27 cellular contexts compared by ENCODE assay signal in the genomic region with DNA sequence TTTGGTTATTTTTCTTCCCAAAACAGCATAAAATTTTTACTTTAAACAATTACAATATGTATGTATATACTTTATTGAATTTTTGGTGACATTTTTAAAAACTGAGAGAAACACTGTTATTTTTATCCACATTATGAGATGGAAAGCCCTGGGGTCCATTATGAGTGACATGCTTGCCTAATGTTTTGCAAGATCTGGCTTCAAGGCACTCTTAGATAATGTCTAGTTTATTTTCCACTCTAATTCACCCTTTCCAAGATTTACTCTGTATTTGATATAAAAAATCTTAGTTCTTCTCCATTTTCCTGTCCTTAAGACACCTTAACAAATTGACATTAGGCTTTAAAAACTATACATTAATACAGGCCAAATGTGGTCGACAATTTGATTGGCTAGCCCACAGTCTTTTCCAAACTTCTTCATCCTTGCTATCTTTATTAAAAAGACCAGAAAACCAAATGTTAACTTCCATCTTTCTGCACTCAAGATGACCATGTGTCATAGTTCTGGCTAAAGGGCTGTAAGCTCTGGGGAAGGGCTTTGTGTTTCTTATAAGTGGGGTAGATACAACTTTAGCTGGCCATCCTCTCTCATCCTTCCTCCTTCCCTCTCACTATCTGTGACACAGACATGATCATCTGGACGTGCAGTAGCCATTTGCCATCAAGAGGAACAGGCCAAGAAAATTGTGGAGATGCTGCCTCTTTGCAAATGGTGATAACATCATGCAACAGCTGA.
"Had no signal": no experiment of that assay in that cellular context is flagged by ENCODE, and none has a peak within 500 bp of the region (broad histone marks: within the 10 kb centered on the region; RNA-seq: fewer than 3 reads in every experiment).

No MANE protein-coding gene starts in this region.

- H3K9me3 Mint-ChIP-seq: effector memory CD8-positive, alpha-beta T cell; memory B cell; naive B cell; natural killer cell treated with Interleukin-12 subunit alpha and Interleukin-12 subunit beta and Interleukin-15 and Interleukin-18, amount 100 ng/mL, for 72 hours; stimulated activated effector memory CD8-positive, alpha-beta T cell treated with anti-CD3 and anti-CD28 coated beads, Interleukin-12 subunit alpha, Interleukin-12 subunit beta, amount 100 ng/mL, for 72 hours had no signal

- H3K36me3 ChIP-seq: esophagus squamous epithelium, left lung, ovary, right lobe of liver, stomach, thyroid gland, vagina had no signal

- H3K27me3 Mint-ChIP-seq: naive B cell had no signal

- ATAC-seq: effector memory CD8-positive, alpha-beta T cell; left lung; mucosa of descending colon; natural killer cell treated with Interleukin-12 subunit alpha and Interleukin-12 subunit beta and Interleukin-15 and Interleukin-18, amount 100 ng/mL, for 72 hours; right lobe of liver; stimulated activated effector memory CD8-positive, alpha-beta T cell treated with anti-CD3 and anti-CD28 coated beads, Interleukin-12 subunit alpha, Interleukin-12 subunit beta, amount 100 ng/mL, for 72 hours had no signal

- H3K27ac Mint-ChIP-seq: effector memory CD8-positive, alpha-beta T cell; memory B cell; natural killer cell treated with Interleukin-12 subunit alpha and Interleukin-12 subunit beta and Interleukin-15 and Interleukin-18, amount 100 ng/mL, for 72 hours; stimulated activated effector memory CD8-positive, alpha-beta T cell treated with anti-CD3 and anti-CD28 coated beads, Interleukin-12 subunit alpha, Interleukin-12 subunit beta, amount 100 ng/mL, for 72 hours had no signal

- H3K4me2 ChIP-seq: smooth muscle cell had no signal

- H3K9me3 ChIP-seq: esophagus squamous epithelium, left lung, mucosa of descending colon, ovary, right lobe of liver, stomach, thyroid gland, vagina had no signal

- H3K4me1 ChIP-seq: esophagus squamous epithelium, right lobe of liver, vagina had no signal

- H3K4me3 ChIP-seq: coronary artery, esophagus squamous epithelium, left lung, lung, mucosa of descending colon, ovary, right lobe of liver, smooth muscle cell, stomach, thyroid gland, vagina had no signal

- H3K36me3 Mint-ChIP-seq: memory B cell; naive B cell; natural killer cell treated with Interleukin-12 subunit alpha and Interleukin-12 subunit beta and Interleukin-15 and Interleukin-18, amount 100 ng/mL, for 72 hours; stimulated activated effector memory CD8-positive, alpha-beta T cell treated with anti-CD3 and anti-CD28 coated beads, Interleukin-12 subunit alpha, Interleukin-12 subunit beta, amount 100 ng/mL, for 72 hours had no signal

- H3K4me1 Mint-ChIP-seq: stimulated activated effector memory CD8-positive, alpha-beta T cell treated with anti-CD3 and anti-CD28 coated beads, Interleukin-12 subunit alpha, Interleukin-12 subunit beta, amount 100 ng/mL, for 72 hours had no signal

- DNase-seq: effector memory CD8-positive, alpha-beta T cell; erythroblast; esophagus squamous epithelium; foreskin melanocyte; kidney; left lung; mucosa of descending colon; naive B cell; occipital lobe; ovary; posterior cingulate gyrus; retina; right lobe of liver; stimulated activated CD4-positive, alpha-beta T cell treated with anti-CD3 and anti-CD28 coated beads, Interleukin-12 subunit alpha, Interleukin-12 subunit beta, amount 100 ng/mL, for 4 hours; stimulated activated CD4-positive, alpha-beta T cell treated with anti-CD3 and anti-CD28 coated beads, Interleukin-1b, Interleukin-23, amount 100 ng/mL, for 48 hours; stimulated activated CD4-positive, alpha-beta T cell treated with anti-CD3 and anti-CD28 coated beads, Interleukin-4, amount 100 ng/mL, for 24 hours; stimulated activated naive CD4-positive, alpha-beta T cell treated with Interleukin-2 at 50 U/mL for 16 hours; stomach; thyroid gland; trophoblast cell had no signal

- H3K27ac ChIP-seq: coronary artery, esophagus squamous epithelium, left lung, ovary, right lobe of liver, stomach, thyroid gland, vagina had no signal

- H3K4me3 Mint-ChIP-seq: effector memory CD8-positive, alpha-beta T cell; memory B cell; naive B cell; natural killer cell treated with Interleukin-12 subunit alpha and Interleukin-12 subunit beta and Interleukin-15 and Interleukin-18, amount 100 ng/mL, for 72 hours; stimulated activated effector memory CD8-positive, alpha-beta T cell treated with anti-CD3 and anti-CD28 coated beads, Interleukin-12 subunit alpha, Interleukin-12 subunit beta, amount 100 ng/mL, for 72 hours had no signal

- H3K27me3 ChIP-seq: esophagus squamous epithelium, left lung, ovary, right lobe of liver, stomach, thyroid gland, vagina had no signal
